Comparison of ENCODE assay signal across 24 cellular contexts in genomic region chr7:131636092-131636491, GRCh38.
DNase-seq lines count a peak whose midpoint lies in the region; ATAC-seq lines count a peak whose summit lies in the region.
"Had no signal": no experiment of that assay in that cellular context is flagged by ENCODE, and none has a peak within 500 bp of the region (broad histone marks: within the 10 kb centered on the region; RNA-seq: fewer than 3 reads in every experiment).

No MANE protein-coding gene starts in this region.

- ATAC-seq in Right ventricle myocardium inferior (peak; percentile 53), left ventricle myocardium superior (peak; percentile 82), left colon (no peak), GM19455 (IDR thresholded peaks at IDR 0.05; ENCODE audit: unreplicated experiment) (no peak)

- WGBS in trophoblast cell (ENCODE audit: extremely low coverage, insufficient coverage, insufficient read length), result no CpG with 5 or more reads among the region's 13 CpGs

- H4K12ac ChIP-seq in trophoblast cell (ENCODE audit: low read depth, low read length), result no peak overlapping the region

- no peak overlapping the region for H3K14ac ChIP-seq in trophoblast cell (ENCODE audit: low read length)

- peaks cover 31 to 38% of the 10 kb centered on the region in 2 experiments for H3K4me1 ChIP-seq in trophoblast cell (ENCODE audit: control insufficient read depth in 1 of 2, insufficient read depth in 2 of 2, low read length in 2 of 2)
- H3K4me1 ChIP-seq: BLaER1 had no signal

- H2AFZ ChIP-seq in trophoblast cell (ENCODE audit: insufficient read depth, low read length, poor library complexity), result no peak overlapping the region

- no peaks in the 10 kb centered on the region for H3K27me3 ChIP-seq in trophoblast cell (ENCODE audit: insufficient read depth, low read length)
- H3K27me3 ChIP-seq: BLaER1 had no signal

- H2BK12ac ChIP-seq in trophoblast cell (ENCODE audit: low read length), result peak overlapping the region; percentile 19

- intact Hi-C loops in Right ventricle myocardium inferior (cut with DNase I) (no loop called here), cardiac septum (cut with DNase I) (loop anchor here (5.0 kb wide), 1 partner anchor 129 kb away; no protein-coding TSS in a partner anchor), left ventricle myocardium superior (cut with micrococcal nuclease) (no loop called here), left colon (cut with DNase I, micrococcal nuclease) (no loop called here)

- no peak overlapping the region for H2BK120ac ChIP-seq in trophoblast cell (ENCODE audit: insufficient read depth, low read length, poor library complexity)

- H3K23ac ChIP-seq in trophoblast cell (ENCODE audit: low read length), result no peak overlapping the region

- H2AK5ac ChIP-seq in trophoblast cell (ENCODE audit: low read length), result peak overlapping the region; percentile 6

- no peak overlapping the region for H3K4me2 ChIP-seq in trophoblast cell (ENCODE audit: low read length)
- H3K4me2 ChIP-seq: BLaER1 had no signal

- DNase-seq in Right ventricle myocardium inferior (ENCODE audit: missing footprints), result peak; percentile 65
- no peak for DNase-seq in cardiac septum (ENCODE audit: low spot score)
- peak; percentile 56 for DNase-seq in left ventricle myocardium superior
- no peak for DNase-seq in trophoblast cell
- no peak for DNase-seq in left colon
- DNase-seq in cortex of kidney (lab: John Stamatoyannopoulos, UW), result no peak
- no peak for DNase-seq in activated CD4-positive, alpha-beta T cell treated with anti-CD3 and anti-CD28 coated beads, Interleukin-2, amount 50 U/mL, for 4 hours
- DNase-seq: ACHN; CD4-positive, alpha-beta T cell; COR-L47; DMS 273 treated with DMSO at 0.1 percent for 48 hours; DND-41; HCEC 1CT; KG1; NCI-H1092 treated with DMSO at 0.1 percent for 48 hours; NCI-H1436 treated with DMSO at 0.1 percent for 48 hours; NCI-H1930; NCI-H226; NCI-H510A treated with DMSO at 0.1 percent for 48 hours; NCI-H748 treated with DMSO at 0.1 percent for 48 hours had no signal

- H3K79me2 ChIP-seq in trophoblast cell (ENCODE audit: control insufficient read depth, insufficient read depth, low read length, poor library complexity), result peaks cover 2% of the 10 kb centered on the region

- H3K9ac ChIP-seq in trophoblast cell (ENCODE audit: low read length), result no peak overlapping the region
- H3K9ac ChIP-seq: BLaER1 had no signal

- H4K91ac ChIP-seq in trophoblast cell (ENCODE audit: low read depth, low read length), result peak overlapping the region; percentile 1

- H3K9me3 ChIP-seq in trophoblast cell (ENCODE audit: insufficient read depth, low read depth, low read length), result no peaks in the 10 kb centered on the region
- H3K9me3 ChIP-seq: BLaER1 had no signal

- no peak overlapping the region for H3K18ac ChIP-seq in trophoblast cell (ENCODE audit: low read length)

- H3K79me1 ChIP-seq in trophoblast cell (ENCODE audit: low read length), result peaks cover 19% of the 10 kb centered on the region

- H3K4me3 ChIP-seq in trophoblast cell (ENCODE audit: low read depth, low read length), result no peak overlapping the region
- H3K4me3 ChIP-seq: BLaER1 had no signal

- H3K27ac ChIP-seq in trophoblast cell (ENCODE audit: low read depth, low read length), result no peak overlapping the region
- H3K27ac ChIP-seq: 22Rv1, BLaER1, RWPE1 had no signal

- no peak overlapping the region for H3K4ac ChIP-seq in trophoblast cell (ENCODE audit: low read depth, low read length)

- no peak overlapping the region for H4K8ac ChIP-seq in trophoblast cell (ENCODE audit: low read depth, low read length)

- H2BK5ac ChIP-seq in trophoblast cell (ENCODE audit: low read depth, low read length, poor library complexity), result no peak overlapping the region

- H3K36me3 ChIP-seq in trophoblast cell (ENCODE audit: control insufficient read depth in 1 of 2, insufficient read depth in 2 of 2, low read length in 2 of 2), result no peaks in the 10 kb centered on the region
- H3K36me3 ChIP-seq: BLaER1 had no signal

Comparison
In these comparisons a context has a peak if more than half of its experiments do, and no peak if none do; other contexts are left out.
1. DNase-seq: peak in Right ventricle myocardium inferior (single experiment) and left ventricle myocardium superior (single experiment); none in cardiac septum (single experiment), trophoblast cell (0 of 2), left colon (0 of 2), cortex of kidney (single experiment) and activated CD4-positive, alpha-beta T cell treated with anti-CD3 and anti-CD28 coated beads, Interleukin-2, amount 50 U/mL, for 4 hours (0 of 2).
2. ATAC-seq: peak in Right ventricle myocardium inferior (single experiment) and left ventricle myocardium superior (single experiment); none in left colon (single experiment) and GM19455 (single experiment).